In the genomic region with DNA sequence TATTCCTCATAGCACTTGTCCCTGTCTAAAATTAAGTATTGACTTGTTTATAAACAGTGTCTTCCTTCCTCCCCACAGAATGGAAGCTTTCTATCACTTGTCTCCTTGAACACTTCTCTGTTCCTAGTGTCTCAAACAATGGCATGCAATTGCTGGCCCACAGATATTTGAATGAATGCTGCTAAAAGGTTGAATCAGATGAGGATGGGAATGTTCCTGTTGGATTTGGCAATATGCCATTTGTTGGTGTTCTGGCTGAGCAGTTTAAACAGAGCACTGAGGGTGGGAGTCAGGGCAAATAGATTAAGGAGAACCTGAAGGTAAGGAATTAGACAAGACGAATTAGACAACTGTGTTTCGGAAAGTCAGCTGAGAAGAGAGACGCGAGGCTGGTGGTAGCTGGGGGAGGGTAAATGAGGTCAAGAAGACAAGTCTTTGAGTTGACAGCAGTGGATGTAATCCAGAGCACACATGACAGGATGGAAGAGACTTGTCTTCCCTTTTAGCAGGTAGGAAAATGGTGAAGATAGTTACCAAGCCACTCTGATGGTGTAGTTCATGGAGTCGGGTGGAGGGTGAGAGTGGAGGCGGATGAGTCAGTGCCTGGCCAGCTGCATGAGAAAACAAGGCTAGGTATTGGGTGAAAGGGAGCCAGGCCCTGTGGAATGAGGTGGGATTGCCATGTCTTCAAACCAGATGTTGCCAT, we compare ENCODE assay signal across 9 cellular contexts. TPM values are rescaled to one million over a fixed set of nuclear protein-coding genes. Genes with fewer than 3 reads are reported as not detected.
A peak's percentile ranks its signal among the peaks of the same experiment; 100 is the strongest.
DNase-seq lines count a peak whose midpoint lies in the region; ATAC-seq and TF ChIP-seq lines count a peak whose summit lies in the region.
"Had no signal": no experiment of that assay in that cellular context is flagged by ENCODE, and none has a peak within 500 bp of the region (broad histone marks: within the 10 kb centered on the region; RNA-seq: fewer than 3 reads in every experiment).

No MANE protein-coding gene starts in this region.

- H3K4me1 ChIP-seq in psoas muscle (no peaks in the 10 kb centered on the region), tibial nerve (peaks cover 0 to 25% (median 0%) of the 10 kb centered on the region in 4 donors)

- H3K36me3 ChIP-seq in psoas muscle (ENCODE audit: insufficient read depth in 1 of 2, low read depth in 1 of 2), result peaks cover 10 to 42% of the 10 kb centered on the region in 2 donors
- peaks cover 0 to 44% (median 13%) of the 10 kb centered on the region in 3 donors for H3K36me3 ChIP-seq in tibial nerve

- TF ChIP-seq EP300 in tibial nerve (IDR thresholded peaks at IDR 0.05), result no peak

- DNase-seq in activated CD4-positive, alpha-beta T cell treated with anti-CD3 and anti-CD28 coated beads for 48 hours, result peak; percentile 71
- DNase-seq in activated CD4-positive, alpha-beta T cell treated with anti-CD3 and anti-CD28 coated beads for 1 hour, result no peak
- DNase-seq in NB4 (ENCODE audit: low read depth) (peak; percentile 11), epithelial cell of prostate (ENCODE audit: low read depth, low spot score) (peak; percentile 37), psoas muscle (no peak), tibial nerve (ENCODE audit: low spot score in 2 of 2) (no peak), SKM-1 (lab: John Stamatoyannopoulos, UW; ENCODE audit: unreplicated experiment) (no peak)
- peak; percentile 29 to 40 (median 30) for DNase-seq in stimulated activated CD4-positive, alpha-beta T cell treated with anti-CD3 and anti-CD28 coated beads, Interleukin-12 subunit alpha, Interleukin-12 subunit beta, amount 100 ng/mL, for 48 hours (ENCODE audit: low read depth in 2 of 3, low spot score in 1 of 3)

- no peaks in the 10 kb centered on the region for H3K9me3 ChIP-seq in psoas muscle
- no peaks in the 10 kb centered on the region for H3K9me3 ChIP-seq in tibial nerve

- TF ChIP-seq CTCF in NB4 (IDR thresholded peaks at IDR 0.05; ENCODE audit: low read depth, low read length) (no peak), psoas muscle (IDR thresholded peaks at IDR 0.05) (no peak), tibial nerve (IDR thresholded peaks at IDR 0.05) (no peak)

- H3K27ac ChIP-seq in epithelial cell of prostate (peak overlapping the region; percentile 74), psoas muscle (no peak overlapping the region), tibial nerve (no peak overlapping the region)
- H3K27ac ChIP-seq: C4-2B had no signal

- no peak overlapping the region for H3K4me3 ChIP-seq in NB4 (ENCODE audit: low read depth, low read length)
- H3K4me3 ChIP-seq in psoas muscle, result no peak overlapping the region
- H3K4me3 ChIP-seq in tibial nerve, result no peak overlapping the region

- intact Hi-C loops in psoas muscle (cut with DNase I), result loop anchor here in 1 of 2 donors (10.0 kb wide), 1 partner anchor 110 kb away; the partner anchor contains the start of gene PTPRA

- TF ChIP-seq POLR2A in NB4 (IDR thresholded peaks at IDR 0.05; ENCODE audit: extremely low read depth, insufficient read length) (no peak), tibial nerve (IDR thresholded peaks at IDR 0.05) (no peak)

- no peak for ATAC-seq in psoas muscle

- H3K27me3 ChIP-seq in psoas muscle (ENCODE audit: insufficient read depth in 3 of 3, low read length in 2 of 3) (no peaks in the 10 kb centered on the region), tibial nerve (no peaks in the 10 kb centered on the region)

- 87 to 91% (median 90%) methylated on average over 6 of the region's 6 CpGs for WGBS in psoas muscle, 3 donors
- WGBS in tibial nerve, 2 donors, result 80 to 82% methylated on average over 6 of the region's 6 CpGs

RNA-seq across cellular contexts. Expression of gene GNRH2, which starts 58.3 kb away (rescaled TPM):
- total RNA-seq in psoas muscle, result not detected
- under 1 TPM in 1 of 3 donors, not detected in 2; 0.39 TPM for polyA plus RNA-seq in psoas muscle
- 1 to 10 TPM in 1 of 4 donors, not detected in 3; 4.6 TPM for total RNA-seq in tibial nerve

Comparison
In these comparisons a context has a peak if more than half of its experiments do, and no peak if none do; other contexts are left out.
1. DNase-seq: peak in activated CD4-positive, alpha-beta T cell treated with anti-CD3 and anti-CD28 coated beads for 48 hours (single experiment), NB4 (single experiment), epithelial cell of prostate (single experiment) and stimulated activated CD4-positive, alpha-beta T cell treated with anti-CD3 and anti-CD28 coated beads, Interleukin-12 subunit alpha, Interleukin-12 subunit beta, amount 100 ng/mL, for 48 hours (3 of 3); none in activated CD4-positive, alpha-beta T cell treated with anti-CD3 and anti-CD28 coated beads for 1 hour (single experiment), psoas muscle (0 of 2), tibial nerve (0 of 2) and SKM-1 (single experiment).